Comparison of ENCODE assay signal across 20 cellular contexts in genomic region chr2:141137121-141137693, GRCh38.
"Had no signal": no experiment of that assay in that cellular context is flagged by ENCODE, and none has a peak within 500 bp of the region (broad histone marks: within the 10 kb centered on the region; RNA-seq: fewer than 3 reads in every experiment).

No MANE protein-coding gene starts in this region.

- H3K27me3 ChIP-seq: breast epithelium, gastrocnemius medialis, left lung, neutrophil, upper lobe of right lung had no signal

- H3K4me3 Mint-ChIP-seq: activated CD4-positive, alpha-beta memory T cell treated with anti-CD3 and anti-CD28 coated beads for 36 hours; activated T-cell treated with anti-CD3 and anti-CD28 coated beads, Interleukin-2, amount 50 U/mL, for 72 hours; dendritic cell treated with granulocyte-macrophage colony-stimulating factor and Interleukin-4, amounts not matched to agents 40 ng/mL and 50 ng/mL, for 4 days; stimulated activated effector memory CD8-positive, alpha-beta T cell treated with anti-CD3 and anti-CD28 coated beads, Interleukin-12 subunit alpha, Interleukin-12 subunit beta, amount 100 ng/mL, for 72 hours had no signal

- DNase-seq: activated CD4-positive, alpha-beta memory T cell treated with anti-CD3 and anti-CD28 coated beads for 36 hours; activated CD8-positive, alpha-beta memory T cell treated with anti-CD3 and anti-CD28 coated beads, Interleukin-2, amount 50 U/mL, for 48 hours; activated gamma-delta T cell; activated T-cell treated with anti-CD3 and anti-CD28 coated beads, Interleukin-2, amount 50 U/mL, for 72 hours; aorta; effector memory CD4-positive, alpha-beta T cell; gastrocnemius medialis; left lung; mammary epithelial cell; mucosa of descending colon; naive thymus-derived CD4-positive, alpha-beta T cell; upper lobe of right lung had no signal

- H3K4me3 ChIP-seq: breast epithelium, gastrocnemius medialis, left lung, mucosa of descending colon, thoracic aorta, upper lobe of right lung had no signal

- H3K27ac Mint-ChIP-seq: activated CD4-positive, alpha-beta memory T cell treated with anti-CD3 and anti-CD28 coated beads for 36 hours; activated naive CD4-positive, alpha-beta T cell treated with anti-CD3 and anti-CD28 coated beads, Interleukin-2, amount 50 U/mL, for 72 hours; activated T-cell treated with anti-CD3 and anti-CD28 coated beads, Interleukin-2, amount 50 U/mL, for 72 hours; dendritic cell treated with granulocyte-macrophage colony-stimulating factor and Interleukin-4, amounts not matched to agents 40 ng/mL and 50 ng/mL, for 4 days; stimulated activated effector memory CD8-positive, alpha-beta T cell treated with anti-CD3 and anti-CD28 coated beads, Interleukin-12 subunit alpha, Interleukin-12 subunit beta, amount 100 ng/mL, for 72 hours had no signal

- H3K4me1 ChIP-seq: breast epithelium, gastrocnemius medialis, left lung, parathyroid adenoma, upper lobe of right lung had no signal

- H3K36me3 Mint-ChIP-seq: activated CD4-positive, alpha-beta memory T cell treated with anti-CD3 and anti-CD28 coated beads for 36 hours; activated naive CD4-positive, alpha-beta T cell treated with anti-CD3 and anti-CD28 coated beads, Interleukin-2, amount 50 U/mL, for 72 hours; naive thymus-derived CD4-positive, alpha-beta T cell; stimulated activated effector memory CD8-positive, alpha-beta T cell treated with anti-CD3 and anti-CD28 coated beads, Interleukin-12 subunit alpha, Interleukin-12 subunit beta, amount 100 ng/mL, for 72 hours had no signal

- H3K27ac ChIP-seq: breast epithelium, gastrocnemius medialis, left lung, neutrophil, parathyroid adenoma, thoracic aorta, upper lobe of right lung, VCaP had no signal

- H3K36me3 ChIP-seq: gastrocnemius medialis, left lung, neutrophil, thoracic aorta, upper lobe of right lung had no signal

- H3K27me3 Mint-ChIP-seq: activated CD4-positive, alpha-beta memory T cell treated with anti-CD3 and anti-CD28 coated beads for 36 hours; dendritic cell treated with granulocyte-macrophage colony-stimulating factor and Interleukin-4, amounts not matched to agents 40 ng/mL and 50 ng/mL, for 4 days; naive thymus-derived CD4-positive, alpha-beta T cell had no signal

- H3K9me3 ChIP-seq: breast epithelium, gastrocnemius medialis, left lung, mucosa of descending colon, neutrophil, thoracic aorta, upper lobe of right lung had no signal

- H3K4me1 Mint-ChIP-seq: stimulated activated effector memory CD8-positive, alpha-beta T cell treated with anti-CD3 and anti-CD28 coated beads, Interleukin-12 subunit alpha, Interleukin-12 subunit beta, amount 100 ng/mL, for 72 hours had no signal
